Comparison of ENCODE assay signal across 8 cellular contexts in genomic region chr9:137071282-137071681, GRCh38. TPM values are rescaled to one million over a fixed set of nuclear protein-coding genes. Genes with fewer than 3 reads are reported as not detected.
DNase-seq lines count a peak whose midpoint lies in the region.

No MANE protein-coding gene starts in this region.

- H3K4me3 Mint-ChIP-seq in activated naive CD4-positive, alpha-beta T cell treated with anti-CD3 and anti-CD28 coated beads for 36 hours = peak overlapping the region; percentile 56
- H3K4me3 Mint-ChIP-seq in activated T-helper 1 cell treated with anti-CD3 and anti-CD28 coated beads, Interleukin-12 subunit alpha, Interleukin-12 subunit beta, Interleukin-2, Interleukin-4 antibody, amounts not matched to agents 30 ng/mL and 10 ng/mL and 1 ng/mL, durations not matched to agents 14 hours and 24 hours and 36 hours = peak overlapping the region; percentile 86

- no peaks in the 10 kb centered on the region for H3K9me3 Mint-ChIP-seq in activated naive CD4-positive, alpha-beta T cell treated with anti-CD3 and anti-CD28 coated beads for 36 hours
- H3K9me3 Mint-ChIP-seq in activated T-helper 1 cell treated with anti-CD3 and anti-CD28 coated beads, Interleukin-12 subunit alpha, Interleukin-12 subunit beta, Interleukin-2, Interleukin-4 antibody, amounts not matched to agents 30 ng/mL and 10 ng/mL and 1 ng/mL, durations not matched to agents 14 hours and 24 hours and 36 hours = no peaks in the 10 kb centered on the region

- no peak overlapping the region for H3K27ac Mint-ChIP-seq in activated naive CD4-positive, alpha-beta T cell treated with anti-CD3 and anti-CD28 coated beads for 36 hours
- peak overlapping the region; percentile 91 for H3K27ac Mint-ChIP-seq in activated T-helper 1 cell treated with anti-CD3 and anti-CD28 coated beads, Interleukin-12 subunit alpha, Interleukin-12 subunit beta, Interleukin-2, Interleukin-4 antibody, amounts not matched to agents 30 ng/mL and 10 ng/mL and 1 ng/mL, durations not matched to agents 14 hours and 24 hours and 36 hours

- no peaks in the 10 kb centered on the region for H3K36me3 Mint-ChIP-seq in activated naive CD4-positive, alpha-beta T cell treated with anti-CD3 and anti-CD28 coated beads for 36 hours (ENCODE audit: low read depth)
- H3K36me3 Mint-ChIP-seq in activated T-helper 1 cell treated with anti-CD3 and anti-CD28 coated beads, Interleukin-12 subunit alpha, Interleukin-12 subunit beta, Interleukin-2, Interleukin-4 antibody, amounts not matched to agents 30 ng/mL and 10 ng/mL and 1 ng/mL, durations not matched to agents 14 hours and 24 hours and 36 hours (ENCODE audit: low read depth) = peaks cover 4% of the 10 kb centered on the region

- CTCF ChIA-PET in activated naive CD4-positive, alpha-beta T cell treated with anti-CD3 and anti-CD28 coated beads for 36 hours (lab: Charles Lee) = interaction anchor here (0.6 to 9.0 kb wide), 5 partner anchors 12 to 293 kb away, joined by 4 to 66 read pairs (median 15); partner anchors contain the start of genes ABCA2 and NPDC1

- H3K27me3 Mint-ChIP-seq in activated naive CD4-positive, alpha-beta T cell treated with anti-CD3 and anti-CD28 coated beads for 36 hours (ENCODE audit: low read depth) = peaks cover 3% of the 10 kb centered on the region
- H3K27me3 Mint-ChIP-seq in activated T-helper 1 cell treated with anti-CD3 and anti-CD28 coated beads, Interleukin-12 subunit alpha, Interleukin-12 subunit beta, Interleukin-2, Interleukin-4 antibody, amounts not matched to agents 30 ng/mL and 10 ng/mL and 1 ng/mL, durations not matched to agents 14 hours and 24 hours and 36 hours (ENCODE audit: insufficient read depth) = peaks cover 5% of the 10 kb centered on the region

- intact Hi-C loops in activated naive CD4-positive, alpha-beta T cell treated with anti-CD3 and anti-CD28 coated beads for 36 hours (cut with micrococcal nuclease) = no loop called here
- intact Hi-C loops in activated T-helper 1 cell treated with anti-CD3 and anti-CD28 coated beads, Interleukin-12 subunit alpha, Interleukin-12 subunit beta, Interleukin-2, Interleukin-4 antibody, amounts not matched to agents 30 ng/mL and 10 ng/mL and 1 ng/mL, durations not matched to agents 14 hours and 24 hours and 36 hours (cut with micrococcal nuclease) = loop anchor here (2.0 kb wide), 1 partner anchor 280 kb away; the partner anchor contains the start of gene TMEM141

- peaks cover 9% of the 10 kb centered on the region for H3K4me1 Mint-ChIP-seq in activated naive CD4-positive, alpha-beta T cell treated with anti-CD3 and anti-CD28 coated beads for 36 hours (ENCODE audit: low read depth)
- peaks cover 16% of the 10 kb centered on the region for H3K4me1 Mint-ChIP-seq in activated T-helper 1 cell treated with anti-CD3 and anti-CD28 coated beads, Interleukin-12 subunit alpha, Interleukin-12 subunit beta, Interleukin-2, Interleukin-4 antibody, amounts not matched to agents 30 ng/mL and 10 ng/mL and 1 ng/mL, durations not matched to agents 14 hours and 24 hours and 36 hours (ENCODE audit: low read depth)

- H3K27me3 ChIP-seq in layer of hippocampus (ENCODE audit: control insufficient read depth, insufficient read depth, low read length) = no peaks in the 10 kb centered on the region

- H3K27ac ChIP-seq in layer of hippocampus (ENCODE audit: low read depth, low read length) = peak overlapping the region; percentile 98
- peak overlapping the region; percentile 99 for H3K27ac ChIP-seq in temporal lobe (ENCODE audit: low read depth, low read length)

- no peak for DNase-seq in activated naive CD4-positive, alpha-beta T cell treated with anti-CD3 and anti-CD28 coated beads for 36 hours
- no peak for DNase-seq in activated naive CD4-positive, alpha-beta T cell treated with anti-CD3 and anti-CD28 coated beads, Interleukin-2, amount 50 U/mL, for 16 hours
- no peak for DNase-seq in activated T-helper 1 cell treated with anti-CD3 and anti-CD28 coated beads, Interleukin-12 subunit alpha, Interleukin-12 subunit beta, Interleukin-2, Interleukin-4 antibody, amounts not matched to agents 30 ng/mL and 10 ng/mL and 1 ng/mL, durations not matched to agents 14 hours and 24 hours and 36 hours (ENCODE audit: low spot score)
- DNase-seq in cortex of kidney (lab: John Stamatoyannopoulos, UW) (no peak), kidney tubule cell (ENCODE audit: low spot score) (no peak), hepatic stellate cell (ENCODE audit: low spot score) (no peak)

RNA-seq across cellular contexts. Expression of gene SAPCD2, which starts 0.9 kb away (rescaled TPM):
- total RNA-seq in activated naive CD4-positive, alpha-beta T cell treated with anti-CD3 and anti-CD28 coated beads for 36 hours = 1 to 10 TPM; 3.8 to 3.9 TPM
- total RNA-seq in activated T-helper 1 cell treated with anti-CD3 and anti-CD28 coated beads, Interleukin-12 subunit alpha, Interleukin-12 subunit beta, Interleukin-2, Interleukin-4 antibody, amounts not matched to agents 30 ng/mL and 10 ng/mL and 1 ng/mL, durations not matched to agents 14 hours and 24 hours and 36 hours = 23.9 and 25.1 TPM in 2 replicates
- 1.5 TPM for total RNA-seq in temporal lobe

RNA-seq across cellular contexts. Expression of gene UAP1L1, which starts 6.0 kb away (rescaled TPM):
- total RNA-seq in activated naive CD4-positive, alpha-beta T cell treated with anti-CD3 and anti-CD28 coated beads for 36 hours = 1 to 10 TPM; 2.6 to 3.4 TPM
- 13.9 and 14.9 TPM in 2 replicates for total RNA-seq in activated T-helper 1 cell treated with anti-CD3 and anti-CD28 coated beads, Interleukin-12 subunit alpha, Interleukin-12 subunit beta, Interleukin-2, Interleukin-4 antibody, amounts not matched to agents 30 ng/mL and 10 ng/mL and 1 ng/mL, durations not matched to agents 14 hours and 24 hours and 36 hours
- 0.25 TPM for total RNA-seq in temporal lobe

RNA-seq across cellular contexts. Expression of gene MAN1B1, which starts 15.5 kb away (rescaled TPM):
- total RNA-seq in activated naive CD4-positive, alpha-beta T cell treated with anti-CD3 and anti-CD28 coated beads for 36 hours = 10 to 100 TPM; 18.7 to 18.9 TPM
- 48.1 and 53.6 TPM in 2 replicates for total RNA-seq in activated T-helper 1 cell treated with anti-CD3 and anti-CD28 coated beads, Interleukin-12 subunit alpha, Interleukin-12 subunit beta, Interleukin-2, Interleukin-4 antibody, amounts not matched to agents 30 ng/mL and 10 ng/mL and 1 ng/mL, durations not matched to agents 14 hours and 24 hours and 36 hours
- total RNA-seq in temporal lobe = 37.6 TPM

RNA-seq across cellular contexts. Expression of gene ENTPD2, which starts 17.4 kb away (rescaled TPM):
- not detected for total RNA-seq in activated naive CD4-positive, alpha-beta T cell treated with anti-CD3 and anti-CD28 coated beads for 36 hours
- total RNA-seq in activated T-helper 1 cell treated with anti-CD3 and anti-CD28 coated beads, Interleukin-12 subunit alpha, Interleukin-12 subunit beta, Interleukin-2, Interleukin-4 antibody, amounts not matched to agents 30 ng/mL and 10 ng/mL and 1 ng/mL, durations not matched to agents 14 hours and 24 hours and 36 hours = not detected in 2 replicates
- 0.25 TPM for total RNA-seq in temporal lobe

RNA-seq across cellular contexts. Expression of gene NPDC1, which starts 25.3 kb away (rescaled TPM):
- total RNA-seq in activated naive CD4-positive, alpha-beta T cell treated with anti-CD3 and anti-CD28 coated beads for 36 hours = 10 to 100 TPM; 14.2 to 15.9 TPM
- total RNA-seq in activated T-helper 1 cell treated with anti-CD3 and anti-CD28 coated beads, Interleukin-12 subunit alpha, Interleukin-12 subunit beta, Interleukin-2, Interleukin-4 antibody, amounts not matched to agents 30 ng/mL and 10 ng/mL and 1 ng/mL, durations not matched to agents 14 hours and 24 hours and 36 hours = 78.2 and 80.1 TPM in 2 replicates
- total RNA-seq in temporal lobe = 24.6 TPM
